Comparison of ENCODE assay signal across 37 cellular contexts in genomic region chr18:67273288-67273687, GRCh38.
"Had no signal": no experiment of that assay in that cellular context is flagged by ENCODE, and none has a peak within 500 bp of the region (broad histone marks: within the 10 kb centered on the region; RNA-seq: fewer than 3 reads in every experiment).

No MANE protein-coding gene starts in this region.

- H3K27ac ChIP-seq: body of pancreas, brain microvascular endothelial cell, breast epithelium, VCaP had no signal

- H3K9me3 ChIP-seq: body of pancreas, breast epithelium had no signal

- H3K27ac Mint-ChIP-seq: activated B cell treated with CpG ODN at 0.5 μM for 24 hours; activated CD4-positive, alpha-beta memory T cell treated with anti-CD3 and anti-CD28 coated beads for 36 hours; activated CD4-positive, alpha-beta T cell treated with anti-CD3 and anti-CD28 coated beads, Interleukin-2, amount 10 ng/mL, durations not matched to agents 24 days and 14 days; activated CD8-positive, alpha-beta T cell treated with anti-CD3 and anti-CD28 coated beads for 36 hours; activated naive CD4-positive, alpha-beta T cell treated with anti-CD3 and anti-CD28 coated beads, Interleukin-2, amount 10 ng/mL, durations not matched to agents 7 days and 5 days; activated naive CD4-positive, alpha-beta T cell treated with anti-CD3 and anti-CD28 coated beads, Interleukin-2, amount 50 U/mL, for 24 hours; activated naive CD8-positive, alpha-beta T cell; activated naive CD8-positive, alpha-beta T cell treated with anti-CD3 and anti-CD28 coated beads, Interleukin-2, amount 10 ng/mL, durations not matched to agents 7 days and 5 days; activated naive CD8-positive, alpha-beta T cell treated with anti-CD3 and anti-CD28 coated beads, Interleukin-2, amount 50 U/mL, for 24 hours; activated T-cell treated with anti-CD3 and anti-CD28 coated beads, Interleukin-2, amount 50 U/mL, for 72 hours; activated T-helper 1 cell treated with anti-CD3 and anti-CD28 coated beads, Interleukin-12 subunit alpha, Interleukin-12 subunit beta, Interleukin-2, Interleukin-4 antibody, amounts not matched to agents 30 ng/mL and 10 ng/mL and 1 ng/mL, durations not matched to agents 14 hours and 24 hours and 36 hours; activated T-helper 2 cell treated with anti-CD3 and anti-CD28 coated beads, Interferon-gamma antibody, Interleukin-2, Interleukin-4, amounts not matched to agents 10 μg/mL and 5 μg/mL and 100 μg/mL, durations not matched to agents 14 hours and 24 hours and 36 hours; T-helper 1 cell treated with Interleukin-12 subunit alpha and Interleukin-12 subunit beta and Interleukin-4 antibody, amounts not matched to agents 30 μg/mL and 1 μg/mL, for 36 hours; T-helper 2 cell treated with Interferon-gamma antibody and Interleukin-4, amounts not matched to agents 5 μg/mL and 100 μg/mL, for 36 hours had no signal

- H3K36me3 Mint-ChIP-seq: activated CD4-positive, alpha-beta memory T cell treated with anti-CD3 and anti-CD28 coated beads for 36 hours; activated naive CD4-positive, alpha-beta T cell treated with anti-CD3 and anti-CD28 coated beads, Interleukin-2, amount 10 ng/mL, durations not matched to agents 7 days and 5 days; activated naive CD4-positive, alpha-beta T cell treated with anti-CD3 and anti-CD28 coated beads, Interleukin-2, amount 50 U/mL, for 24 hours had no signal

- H3K4me3 Mint-ChIP-seq: activated B cell treated with CpG ODN at 0.5 μM for 24 hours; activated CD4-positive, alpha-beta memory T cell treated with anti-CD3 and anti-CD28 coated beads for 36 hours; activated CD4-positive, alpha-beta T cell treated with anti-CD3 and anti-CD28 coated beads, Interleukin-2, amount 10 ng/mL, durations not matched to agents 24 days and 14 days; activated CD8-positive, alpha-beta T cell treated with anti-CD3 and anti-CD28 coated beads for 36 hours; activated naive CD4-positive, alpha-beta T cell treated with anti-CD3 and anti-CD28 coated beads, Interleukin-2, amount 10 ng/mL, durations not matched to agents 7 days and 5 days; activated naive CD4-positive, alpha-beta T cell treated with anti-CD3 and anti-CD28 coated beads, Interleukin-2, amount 50 U/mL, for 24 hours; activated naive CD8-positive, alpha-beta T cell; activated naive CD8-positive, alpha-beta T cell treated with anti-CD3 and anti-CD28 coated beads, Interleukin-2, amount 10 ng/mL, durations not matched to agents 7 days and 5 days; activated naive CD8-positive, alpha-beta T cell treated with anti-CD3 and anti-CD28 coated beads, Interleukin-2, amount 50 U/mL, for 24 hours; activated T-cell treated with anti-CD3 and anti-CD28 coated beads, Interleukin-2, amount 50 U/mL, for 4 hours; activated T-cell treated with anti-CD3 and anti-CD28 coated beads, Interleukin-2, amount 50 U/mL, for 72 hours; activated T-helper 1 cell treated with anti-CD3 and anti-CD28 coated beads, Interleukin-12 subunit alpha, Interleukin-12 subunit beta, Interleukin-2, Interleukin-4 antibody, amounts not matched to agents 30 ng/mL and 10 ng/mL and 1 ng/mL, durations not matched to agents 14 hours and 24 hours and 36 hours; T-helper 1 cell treated with Interleukin-12 subunit alpha and Interleukin-12 subunit beta and Interleukin-4 antibody, amounts not matched to agents 30 μg/mL and 1 μg/mL, for 36 hours had no signal

- H3K4me1 Mint-ChIP-seq: activated B cell treated with CpG ODN at 0.5 μM for 24 hours; activated CD4-positive, alpha-beta T cell treated with anti-CD3 and anti-CD28 coated beads, Interleukin-2, amount 10 ng/mL, durations not matched to agents 24 days and 14 days; activated naive CD4-positive, alpha-beta T cell treated with anti-CD3 and anti-CD28 coated beads, Interleukin-2, amount 50 U/mL, for 24 hours; activated naive CD8-positive, alpha-beta T cell treated with anti-CD3 and anti-CD28 coated beads, Interleukin-2, amount 10 ng/mL, durations not matched to agents 7 days and 5 days had no signal

- FAIRE-seq: astrocyte, TTC549 had no signal

- H3K4me1 ChIP-seq: body of pancreas, breast epithelium had no signal

- H3K27me3 Mint-ChIP-seq: activated B cell treated with CpG ODN at 0.5 μM for 24 hours; activated CD4-positive, alpha-beta T cell treated with anti-CD3 and anti-CD28 coated beads, Interleukin-2, amount 10 ng/mL, durations not matched to agents 24 days and 14 days; activated naive CD4-positive, alpha-beta T cell treated with anti-CD3 and anti-CD28 coated beads, Interleukin-2, amount 10 ng/mL, durations not matched to agents 7 days and 5 days; activated naive CD8-positive, alpha-beta T cell; activated naive CD8-positive, alpha-beta T cell treated with anti-CD3 and anti-CD28 coated beads, Interleukin-2, amount 50 U/mL, for 24 hours had no signal

- H3K36me3 ChIP-seq: brain microvascular endothelial cell, breast epithelium had no signal

- H3K9me3 Mint-ChIP-seq: activated B cell treated with CpG ODN at 0.5 μM for 24 hours; activated CD4-positive, alpha-beta memory T cell treated with anti-CD3 and anti-CD28 coated beads for 36 hours; activated CD4-positive, alpha-beta T cell treated with anti-CD3 and anti-CD28 coated beads, Interleukin-2, amount 10 ng/mL, durations not matched to agents 24 days and 14 days; activated CD8-positive, alpha-beta T cell treated with anti-CD3 and anti-CD28 coated beads for 36 hours; activated naive CD4-positive, alpha-beta T cell treated with anti-CD3 and anti-CD28 coated beads, Interleukin-2, amount 10 ng/mL, durations not matched to agents 7 days and 5 days; activated naive CD4-positive, alpha-beta T cell treated with anti-CD3 and anti-CD28 coated beads, Interleukin-2, amount 50 U/mL, for 24 hours; activated naive CD8-positive, alpha-beta T cell treated with anti-CD3 and anti-CD28 coated beads, Interleukin-2, amount 50 U/mL, for 24 hours; activated T-cell treated with anti-CD3 and anti-CD28 coated beads, Interleukin-2, amount 50 U/mL, for 4 hours; activated T-cell treated with anti-CD3 and anti-CD28 coated beads, Interleukin-2, amount 50 U/mL, for 72 hours; activated T-helper 1 cell treated with anti-CD3 and anti-CD28 coated beads, Interleukin-12 subunit alpha, Interleukin-12 subunit beta, Interleukin-2, Interleukin-4 antibody, amounts not matched to agents 30 ng/mL and 10 ng/mL and 1 ng/mL, durations not matched to agents 14 hours and 24 hours and 36 hours; activated T-helper 2 cell treated with anti-CD3 and anti-CD28 coated beads, Interferon-gamma antibody, Interleukin-2, Interleukin-4, amounts not matched to agents 10 μg/mL and 5 μg/mL and 100 μg/mL, durations not matched to agents 14 hours and 24 hours and 36 hours; T-helper 1 cell treated with Interleukin-12 subunit alpha and Interleukin-12 subunit beta and Interleukin-4 antibody, amounts not matched to agents 30 μg/mL and 1 μg/mL, for 36 hours; T-helper 2 cell treated with Interferon-gamma antibody and Interleukin-4, amounts not matched to agents 5 μg/mL and 100 μg/mL, for 36 hours had no signal

- H3K4me3 ChIP-seq: body of pancreas, breast epithelium had no signal

- ATAC-seq: activated CD8-positive, alpha-beta T cell treated with anti-CD3 and anti-CD28 coated beads for 36 hours; activated naive CD8-positive, alpha-beta T cell treated with anti-CD3 and anti-CD28 coated beads, Interleukin-2, amount 50 U/mL, for 24 hours; activated T-cell treated with anti-CD3 and anti-CD28 coated beads, Interleukin-2, amount 50 U/mL, for 4 hours; activated T-cell treated with anti-CD3 and anti-CD28 coated beads, Interleukin-2, amount 50 U/mL, for 72 hours; body of pancreas had no signal

- H3K27me3 ChIP-seq: body of pancreas, brain microvascular endothelial cell, breast epithelium had no signal

- DNase-seq: activated B cell treated with CpG ODN at 0.5 μM for 24 hours; activated CD4-positive, alpha-beta memory T cell treated with anti-CD3 and anti-CD28 coated beads for 36 hours; activated CD4-positive, alpha-beta T cell treated with anti-CD3 and anti-CD28 coated beads for 4 hours; activated CD4-positive, alpha-beta T cell treated with anti-CD3 and anti-CD28 coated beads, Interleukin-2, amount 10 ng/mL, durations not matched to agents 24 days and 14 days; activated CD4-positive, alpha-beta T cell treated with anti-CD3 and anti-CD28 coated beads, Interleukin-2, amount 50 U/mL, for 1 hour; activated CD4-positive, alpha-beta T cell treated with anti-CD3 and anti-CD28 coated beads, Interleukin-2, amount 50 U/mL, for 4 hours; activated CD4-positive, CD25-positive, alpha-beta regulatory T cell treated with anti-CD3 and anti-CD28 coated beads, Interleukin-2, amount 50 U/mL, for 72 hours; activated CD8-positive, alpha-beta memory T cell treated with anti-CD3 and anti-CD28 coated beads, Interleukin-2, amount 50 U/mL, for 4 hours; activated CD8-positive, alpha-beta T cell treated with anti-CD3 and anti-CD28 coated beads for 36 hours; activated effector memory CD4-positive, alpha-beta T cell treated with Interleukin-2 at 50 U/mL for 16 hours; activated gamma-delta T cell; activated naive CD4-positive, alpha-beta T cell treated with anti-CD3 and anti-CD28 coated beads, Interleukin-2, amount 10 ng/mL, durations not matched to agents 7 days and 5 days; activated naive CD4-positive, alpha-beta T cell treated with Interleukin-2 at 50 U/mL for 16 hours; activated naive CD8-positive, alpha-beta T cell treated with anti-CD3 and anti-CD28 coated beads, Interleukin-2, amount 10 ng/mL, durations not matched to agents 7 days and 5 days; activated naive CD8-positive, alpha-beta T cell treated with anti-CD3 and anti-CD28 coated beads, Interleukin-2, amount 50 U/mL, for 24 hours; activated T-cell treated with anti-CD3 and anti-CD28 coated beads for 4 hours; activated T-cell treated with anti-CD3 and anti-CD28 coated beads, Interleukin-2, amount 50 U/mL, for 1 hour; activated T-cell treated with anti-CD3 and anti-CD28 coated beads, Interleukin-2, amount 50 U/mL, for 4 hours; activated T-cell treated with anti-CD3 and anti-CD28 coated beads, Interleukin-2, amount 50 U/mL, for 72 hours; amygdala; anterior cingulate cortex; body of pancreas; brain microvascular endothelial cell; central memory CD4-positive, alpha-beta T cell; cerebellar nuclear complex; T-helper 1 cell; T-helper 9 cell had no signal
